Comparison of ENCODE assay signal across 21 cellular contexts in the genomic region with DNA sequence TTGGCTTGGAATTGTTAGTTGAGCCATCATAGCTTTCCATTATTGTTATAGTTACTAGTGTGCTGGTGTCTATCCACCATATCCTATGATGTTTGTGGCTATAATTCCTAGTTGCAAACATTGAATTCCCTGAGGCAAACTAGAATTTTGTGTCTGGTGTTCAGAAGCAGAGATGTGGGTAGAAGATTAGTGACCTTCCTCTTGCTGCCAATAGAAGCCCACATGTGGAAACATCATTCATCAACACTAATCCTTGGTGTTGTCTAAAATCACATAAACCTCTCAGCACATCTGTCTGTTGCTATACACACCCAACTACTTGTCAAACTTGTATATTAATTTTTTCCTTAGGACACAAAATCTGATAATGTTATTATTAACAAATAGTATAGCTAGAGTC.
DNase-seq lines count a peak whose midpoint lies in the region; ATAC-seq, FAIRE-seq and TF ChIP-seq lines count a peak whose summit lies in the region.
"Had no signal": no experiment of that assay in that cellular context is flagged by ENCODE, and none has a peak within 500 bp of the region (broad histone marks: within the 10 kb centered on the region; RNA-seq: fewer than 3 reads in every experiment).

No MANE protein-coding gene starts in this region.

- H3K4me3 ChIP-seq in AG10803 (ENCODE audit: low read length) (no peak overlapping the region), fibroblast of mammary gland (ENCODE audit: control insufficient read depth, low read depth, low read length) (no peak overlapping the region)
- H3K4me3 ChIP-seq: A549, GM12878, HAP-1 had no signal

- no peak for ATAC-seq in GM18873 (IDR thresholded peaks at IDR 0.05; ENCODE audit: low FRiP score, unreplicated experiment)
- ATAC-seq: A549, GM12878 had no signal

- TF ChIP-seq CTCF in AG10803 (conservative IDR thresholded peaks at IDR 0.05; ENCODE audit: low read length) (no peak), fibroblast of mammary gland (conservative IDR thresholded peaks at IDR 0.05; ENCODE audit: control insufficient read depth, insufficient read depth, low read depth, low read length) (no peak)

- DNase-seq in AG10803 (ENCODE audit: low read depth) (peak; percentile 9), amniotic epithelial cell (ENCODE audit: low read depth) (peak; percentile 59), fibroblast of mammary gland (ENCODE audit: low read depth) (peak; percentile 21), urothelium cell line (ENCODE audit: low spot score) (no peak), GM03348 (ENCODE audit: low spot score) (no peak)
- no peak for DNase-seq in activated CD8-positive, alpha-beta memory T cell treated with anti-CD3 and anti-CD28 coated beads, Interleukin-2, amount 50 U/mL, for 4 hours
- DNase-seq: 8988T; ACHN; C1 segment of cervical spinal cord; Calu3; CD4-positive, alpha-beta memory T cell; COR-L47; DMS53; DND-41; GOT3; HFFc6 had no signal

- peak; percentile 35 for FAIRE-seq in urothelium cell line (lab: Jason Lieb, UNC)
- FAIRE-seq: A549, GM12878, H54 had no signal

Comparison
In these comparisons a context has a peak if more than half of its experiments do, and no peak if none do; other contexts are left out.
1. DNase-seq: peak in AG10803 (single experiment), amniotic epithelial cell (single experiment) and fibroblast of mammary gland (single experiment); none in urothelium cell line (single experiment), activated CD8-positive, alpha-beta memory T cell treated with anti-CD3 and anti-CD28 coated beads, Interleukin-2, amount 50 U/mL, for 4 hours (single experiment) and GM03348 (single experiment).